ENCODE assay signal across 1 cellular context in genomic region chr16:75222271-75222783, GRCh38.
TF ChIP-seq lines count a peak whose summit lies in the region.

No MANE protein-coding gene starts in this region.

TF ChIP-seq in K562, 482 proteins besides CTCF, POLR2A, EP300 and RAD21:
- TF ChIP-seq MGA (IDR thresholded peaks at IDR 0.05) (peak; percentile 40), IRF1 (CRISPR knock-in tag; IDR thresholded peaks at IDR 0.05; ENCODE audit: borderline replicate concordance) (no peak), CBX5 (IDR thresholded peaks at IDR 0.05; ENCODE audit: borderline replicate concordance, low read depth) (no peak), ZFX (CRISPR knock-in tag; IDR thresholded peaks at IDR 0.05) (0 out of 2 replicates have a peak, but pooled peaks have one; percentile 20), RAD51 (IDR thresholded peaks at IDR 0.05; ENCODE audit: borderline replicate concordance, low read depth) (peak; percentile 51; the same call in 1 of the 2 replicates), SPI1 (IDR thresholded peaks at IDR 0.05; ENCODE audit: borderline replicate concordance, low read depth, low read length) (peak; percentile 27; the same call in 1 of the 2 replicates), SIX5 (IDR thresholded peaks at IDR 0.05; ENCODE audit: borderline replicate concordance in 1 of 2, insufficient read depth in 1 of 2, low read depth in 1 of 2, low read length in 2 of 2) (no peak), USF1 (CRISPR knock-in tag; IDR thresholded peaks at IDR 0.05) (peak; percentile 70), YY1 (IDR thresholded peaks at IDR 0.05; ENCODE audit: borderline replicate concordance in 1 of 3, control insufficient read depth in 1 of 3, extremely low read depth in 1 of 3, insufficient read depth in 3 of 3, insufficient read length in 1 of 3, insufficient replicate concordance in 2 of 3, low read depth in 1 of 3, low read length in 2 of 3) (no peak), ZNF395 (CRISPR knock-in tag; IDR thresholded peaks at IDR 0.05) (no peak), E2F1 (CRISPR knock-in tag; IDR thresholded peaks at IDR 0.05) (no peak), CBFA2T3 (IDR thresholded peaks at IDR 0.05) (no peak), ZNF398 (CRISPR knock-in tag; IDR thresholded peaks at IDR 0.05) (no peak), USF2 (CRISPR knock-in tag; IDR thresholded peaks at IDR 0.05) (peak; percentile 46), ZNF695 (CRISPR knock-in tag; IDR thresholded peaks at IDR 0.05) (no peak), MAX (CRISPR knock-in tag; IDR thresholded peaks at IDR 0.05) (peak; percentile 12; the same call in 1 of the 2 replicates), BHLHE40 (IDR thresholded peaks at IDR 0.05; ENCODE audit: low read length) (0 out of 2 replicates have a peak, but pooled peaks have one; percentile 12), L3MBTL2 (IDR thresholded peaks at IDR 0.05) (peak; percentile 78)
